ENCODE assay signal across 33 cellular contexts in genomic region chr9:33464045-33464636, GRCh38. TPM values are rescaled to one million over a fixed set of nuclear protein-coding genes. Genes with fewer than 3 reads are reported as not detected.
DNase-seq lines count a peak whose midpoint lies in the region; ATAC-seq, FAIRE-seq and TF ChIP-seq lines count a peak whose summit lies in the region.
"Had no signal": no experiment of that assay in that cellular context is flagged by ENCODE, and none has a peak within 500 bp of the region (broad histone marks: within the 10 kb centered on the region; RNA-seq: fewer than 3 reads in every experiment).

No MANE protein-coding gene starts in this region.

- peaks cover 21% of the 10 kb centered on the region for H3K4me1 Mint-ChIP-seq in stimulated activated naive CD8-positive, alpha-beta T cell treated with anti-CD3 and anti-CD28 coated beads, Interleukin-15, amount 100 ng/mL, for 72 hours
- H3K4me1 Mint-ChIP-seq: immature natural killer cell had no signal

- no peaks in the 10 kb centered on the region for H3K27me3 ChIP-seq in foreskin keratinocyte
- H3K27me3 ChIP-seq in WERI-Rb-1 (ENCODE audit: insufficient read depth, low read depth, severe bottlenecking): no peaks in the 10 kb centered on the region
- H3K27me3 ChIP-seq: BLaER1, gastroesophageal sphincter, pancreas, right atrium auricular region, testis had no signal

- no peak overlapping the region for H3K4me3 ChIP-seq in WERI-Rb-1 (ENCODE audit: low read depth, low read length)
- H3K4me3 ChIP-seq: BLaER1, gastroesophageal sphincter, GM23248, left ventricle myocardium inferior, pancreas, right atrium auricular region, SK-N-MC, testis had no signal

- H3K4me3 Mint-ChIP-seq in stimulated activated naive CD8-positive, alpha-beta T cell treated with anti-CD3 and anti-CD28 coated beads, Interleukin-15, amount 100 ng/mL, for 72 hours: no peak overlapping the region
- H3K4me3 Mint-ChIP-seq: activated CD8-positive, alpha-beta memory T cell treated with anti-CD3 and anti-CD28 coated beads, Interleukin-2, amount 10 ng/mL, durations not matched to agents 7 days and 5 days; activated T-helper 1 cell treated with anti-CD3 and anti-CD28 coated beads, Interleukin-12 subunit alpha, Interleukin-12 subunit beta, Interleukin-2, Interleukin-4 antibody, amounts not matched to agents 30 ng/mL and 10 ng/mL and 1 ng/mL, durations not matched to agents 14 hours and 24 hours and 36 hours; effector memory CD8-positive, alpha-beta T cell; immature natural killer cell; natural killer cell; stimulated activated naive B cell treated with anti-CD40 and anti-IgM and Interleukin-4, amounts not matched to agents 10 μg/mL and 1 μg/mL and 100 μg/mL, for 72 hours had no signal

- peaks cover 75% of the 10 kb centered on the region for H3K36me3 ChIP-seq in WERI-Rb-1

- no peak for TF ChIP-seq POLR2A in H54 (IDR thresholded peaks at IDR 0.05; ENCODE audit: low read depth, low read length)

- H3K27ac ChIP-seq in foreskin keratinocyte (peak overlapping the region; percentile 32), WERI-Rb-1 (no peak overlapping the region)
- H3K27ac ChIP-seq: BLaER1, gastroesophageal sphincter, GM23248, left ventricle myocardium inferior, pancreas, right atrium auricular region, SK-N-MC, testis, VCaP had no signal

- H3K9me3 Mint-ChIP-seq in stimulated activated naive CD8-positive, alpha-beta T cell treated with anti-CD3 and anti-CD28 coated beads, Interleukin-15, amount 100 ng/mL, for 72 hours: no peaks in the 10 kb centered on the region
- H3K9me3 Mint-ChIP-seq: activated T-helper 1 cell treated with anti-CD3 and anti-CD28 coated beads, Interleukin-12 subunit alpha, Interleukin-12 subunit beta, Interleukin-2, Interleukin-4 antibody, amounts not matched to agents 30 ng/mL and 10 ng/mL and 1 ng/mL, durations not matched to agents 14 hours and 24 hours and 36 hours; effector memory CD8-positive, alpha-beta T cell; immature natural killer cell; natural killer cell; stimulated activated naive B cell treated with anti-CD40 and anti-IgM and Interleukin-4, amounts not matched to agents 10 μg/mL and 1 μg/mL and 100 μg/mL, for 72 hours had no signal

- no peaks in the 10 kb centered on the region for H3K9me3 ChIP-seq in WERI-Rb-1 (ENCODE audit: severe bottlenecking)
- H3K9me3 ChIP-seq: BLaER1, gastroesophageal sphincter, left ventricle myocardium inferior, pancreas, right atrium auricular region, testis had no signal

- no peak for ATAC-seq in stimulated activated naive CD8-positive, alpha-beta T cell treated with anti-CD3 and anti-CD28 coated beads, Interleukin-15, amount 100 ng/mL, for 72 hours
- ATAC-seq in stimulated activated naive CD8-positive, alpha-beta T cell treated with anti-CD3 and anti-CD28 coated beads, Interleukin-15, Interleukin-2, amounts not matched to agents 100 U/mL and 50 U/mL, for 24 hours: no peak
- peak; percentile 70 for ATAC-seq in foreskin keratinocyte
- ATAC-seq: activated CD8-positive, alpha-beta memory T cell treated with anti-CD3 and anti-CD28 coated beads, Interleukin-2, amount 10 ng/mL, durations not matched to agents 7 days and 5 days; effector memory CD8-positive, alpha-beta T cell; gastroesophageal sphincter; natural killer cell; pancreas; stimulated activated naive B cell treated with anti-CD40 and anti-IgM and Interleukin-4, amounts not matched to agents 10 μg/mL and 1 μg/mL and 100 μg/mL, for 72 hours had no signal

- FAIRE-seq in H54 (lab: Jason Lieb, UNC): no peak
- FAIRE-seq: HTR-8/SVneo, pancreas had no signal

- TF ChIP-seq CTCF in foreskin keratinocyte (conservative IDR thresholded peaks at IDR 0.05): no peak
- TF ChIP-seq CTCF in WERI-Rb-1 (IDR thresholded peaks at IDR 0.05; ENCODE audit: low read depth, low read length): no peak

- peak overlapping the region; percentile 27 to 69 for H3K27ac Mint-ChIP-seq in stimulated activated naive CD8-positive, alpha-beta T cell treated with anti-CD3 and anti-CD28 coated beads, Interleukin-15, amount 100 ng/mL, for 72 hours
- H3K27ac Mint-ChIP-seq: activated CD8-positive, alpha-beta memory T cell treated with anti-CD3 and anti-CD28 coated beads, Interleukin-2, amount 10 ng/mL, durations not matched to agents 7 days and 5 days; activated T-helper 1 cell treated with anti-CD3 and anti-CD28 coated beads, Interleukin-12 subunit alpha, Interleukin-12 subunit beta, Interleukin-2, Interleukin-4 antibody, amounts not matched to agents 30 ng/mL and 10 ng/mL and 1 ng/mL, durations not matched to agents 14 hours and 24 hours and 36 hours; natural killer cell; stimulated activated naive B cell treated with anti-CD40 and anti-IgM and Interleukin-4, amounts not matched to agents 10 μg/mL and 1 μg/mL and 100 μg/mL, for 72 hours had no signal

- H3K4me1 ChIP-seq in foreskin keratinocyte: peaks cover 35% of the 10 kb centered on the region
- H3K4me1 ChIP-seq: BLaER1, gastroesophageal sphincter, left ventricle myocardium inferior, right atrium auricular region, testis had no signal

- no peak for DNase-seq in stimulated activated naive CD8-positive, alpha-beta T cell treated with anti-CD3 and anti-CD28 coated beads, Interleukin-15, amount 100 ng/mL, for 72 hours
- DNase-seq in stimulated activated naive CD8-positive, alpha-beta T cell treated with anti-CD3 and anti-CD28 coated beads, Interleukin-15, Interleukin-2, amounts not matched to agents 100 U/mL and 50 U/mL, for 24 hours: no peak
- DNase-seq in NCI-H2171 (lab: John Stamatoyannopoulos, UW) (peak; percentile 6), foreskin keratinocyte (peak; percentile 32 to 59), H54 (ENCODE audit: insufficient read length, low spot score) (no peak), T-helper 1 cell (no peak), NCI-H1048 (lab: John Stamatoyannopoulos, UW) (no peak), WERI-Rb-1 (no peak)
- DNase-seq: activated CD4-positive, alpha-beta T cell treated with anti-CD3 and anti-CD28 coated beads, Interleukin-2, amount 50 U/mL, for 1 hour; activated CD8-positive, alpha-beta memory T cell treated with anti-CD3 and anti-CD28 coated beads, Interleukin-2, amount 10 ng/mL, durations not matched to agents 7 days and 5 days; effector memory CD8-positive, alpha-beta T cell; GM23248; hippocampal formation; immature natural killer cell; KBM-7; left ventricle myocardium inferior; midbrain; MM.1S; natural killer cell; NCI-H1436 treated with DMSO at 0.1 percent for 48 hours; NCI-H748 treated with DMSO at 0.1 percent for 48 hours; stimulated activated CD4-positive, alpha-beta T cell treated with anti-CD3 and anti-CD28 coated beads, Interleukin-4, amount 100 ng/mL, for 1 hour; stimulated activated naive B cell treated with anti-CD40 and anti-IgM and Interleukin-4, amounts not matched to agents 10 μg/mL and 1 μg/mL and 100 μg/mL, for 72 hours; testis had no signal

- H3K27me3 Mint-ChIP-seq in stimulated activated naive CD8-positive, alpha-beta T cell treated with anti-CD3 and anti-CD28 coated beads, Interleukin-15, amount 100 ng/mL, for 72 hours: no peaks in the 10 kb centered on the region
- H3K27me3 Mint-ChIP-seq: activated CD8-positive, alpha-beta memory T cell treated with anti-CD3 and anti-CD28 coated beads, Interleukin-2, amount 10 ng/mL, durations not matched to agents 7 days and 5 days; effector memory CD8-positive, alpha-beta T cell; stimulated activated naive B cell treated with anti-CD40 and anti-IgM and Interleukin-4, amounts not matched to agents 10 μg/mL and 1 μg/mL and 100 μg/mL, for 72 hours had no signal

RNA-seq across cellular contexts. Expression of gene NOL6, which starts 9.6 kb away (rescaled TPM):
- 105 and 109 TPM in 2 replicates for total RNA-seq in foreskin keratinocyte
- polyA plus RNA-seq in foreskin keratinocyte: 79.1 and 80.5 TPM in 2 replicates

RNA-seq across cellular contexts. Expression of gene AQP3, which starts 16.7 kb away (rescaled TPM):
- 129 and 173 TPM in 2 replicates for total RNA-seq in foreskin keratinocyte
- polyA plus RNA-seq in foreskin keratinocyte: 138 and 192 TPM in 2 replicates
- total RNA-seq: GM23248 had no signal

RNA-seq across cellular contexts. Expression of gene ANKRD18B, which starts 59.9 kb away (rescaled TPM):
- 10.9 and 11.5 TPM in 2 replicates for total RNA-seq in foreskin keratinocyte
- 7.4 and 7.5 TPM in 2 replicates for polyA plus RNA-seq in foreskin keratinocyte
- total RNA-seq: left ventricle myocardium inferior, RPMI7951 had no signal
- polyA plus RNA-seq: immature natural killer cell had no signal

Comparison
In these comparisons a context has a peak if more than half of its experiments do, and no peak if none do; other contexts are left out.
1. DNase-seq: peak in NCI-H2171 (single experiment) and foreskin keratinocyte (2 of 2); none in stimulated activated naive CD8-positive, alpha-beta T cell treated with anti-CD3 and anti-CD28 coated beads, Interleukin-15, amount 100 ng/mL, for 72 hours (0 of 2), stimulated activated naive CD8-positive, alpha-beta T cell treated with anti-CD3 and anti-CD28 coated beads, Interleukin-15, Interleukin-2, amounts not matched to agents 100 U/mL and 50 U/mL, for 24 hours (single experiment), H54 (single experiment), T-helper 1 cell (0 of 5), NCI-H1048 (single experiment) and WERI-Rb-1 (single experiment).